Comparison of ENCODE assay signal across 12 cellular contexts in the genomic region with DNA sequence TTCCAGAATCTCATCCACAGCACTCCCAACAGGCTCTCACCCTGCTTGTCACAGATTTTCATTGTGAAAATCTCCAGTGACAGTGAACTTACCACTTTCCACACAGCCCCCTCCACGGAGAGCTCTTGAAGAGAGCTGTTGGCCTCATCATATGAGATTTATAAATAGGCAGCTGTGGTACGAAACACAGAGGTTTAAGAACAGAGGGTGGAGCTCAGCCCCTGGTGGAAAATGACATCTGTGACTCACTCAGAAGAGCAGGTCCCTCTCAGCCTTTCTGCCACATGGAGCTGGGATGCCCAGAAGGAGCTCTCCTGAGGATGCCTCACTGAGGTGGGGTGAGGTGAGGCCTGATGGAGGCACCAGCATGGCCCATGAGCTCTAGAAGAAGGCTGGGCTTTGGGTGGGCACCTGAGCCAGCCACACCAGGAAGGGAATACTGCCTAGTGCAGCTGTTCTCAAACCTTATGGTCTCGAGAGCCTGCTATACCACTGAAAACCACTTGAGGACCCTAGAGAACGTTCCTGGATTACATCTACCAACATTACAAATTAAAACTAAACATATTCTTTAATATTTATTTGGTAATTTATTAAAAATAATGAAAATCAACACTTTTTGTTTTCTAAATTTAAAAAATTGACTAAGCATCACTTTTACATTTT. TPM values are rescaled to one million over a fixed set of nuclear protein-coding genes. Genes with fewer than 3 reads are reported as not detected.
A peak's percentile ranks its signal among the peaks of the same experiment; 100 is the strongest.
DNase-seq lines count a peak whose midpoint lies in the region; ATAC-seq and TF ChIP-seq lines count a peak whose summit lies in the region.
"Had no signal": no experiment of that assay in that cellular context is flagged by ENCODE, and none has a peak within 500 bp of the region (broad histone marks: within the 10 kb centered on the region; RNA-seq: fewer than 3 reads in every experiment).

No MANE protein-coding gene starts in this region.

- H3K27me3 ChIP-seq in sigmoid colon: no peaks in the 10 kb centered on the region
- H3K27me3 ChIP-seq: heart right ventricle, tibial nerve had no signal

- H3K4me3 ChIP-seq in coronary artery: no peak overlapping the region
- no peak overlapping the region for H3K4me3 ChIP-seq in sigmoid colon
- H3K4me3 ChIP-seq: heart right ventricle, tibial nerve had no signal

- TF ChIP-seq EP300 in sigmoid colon (IDR thresholded peaks at IDR 0.05): no peak

- peaks cover 0 to 34% (median 26%) of the 10 kb centered on the region in 4 donors for H3K4me1 ChIP-seq in sigmoid colon

- H3K27ac ChIP-seq in coronary artery (peak overlapping the region; percentile 1 to 29), sigmoid colon (peak overlapping the region in 3 of 4 donors; percentile 27 to 79 (median 78))
- H3K27ac ChIP-seq: tibial nerve had no signal

- intact Hi-C loops in sigmoid colon (cut with DNase I): loop anchor here (10.0 kb wide), 1 partner anchor 402 kb away; no protein-coding TSS in a partner anchor

- TF ChIP-seq POLR2A in sigmoid colon (IDR thresholded peaks at IDR 0.05): no peak

- no peak for TF ChIP-seq CTCF in coronary artery (IDR thresholded peaks at IDR 0.05)
- peak in 1 of 4 experiments; percentile 28 for TF ChIP-seq CTCF in sigmoid colon (IDR thresholded peaks at IDR 0.05)

- H3K36me3 ChIP-seq in sigmoid colon: no peaks in the 10 kb centered on the region
- H3K36me3 ChIP-seq: heart right ventricle, tibial nerve had no signal

- no peaks in the 10 kb centered on the region for H3K9me3 ChIP-seq in sigmoid colon

- no peak for ATAC-seq in GM18873 (IDR thresholded peaks at IDR 0.05; ENCODE audit: low FRiP score, unreplicated experiment)

- DNase-seq in DMS53 (lab: John Stamatoyannopoulos, UW): peak; percentile 27
- no peak for DNase-seq in DMS53 treated with DMSO at 0.1 percent for 48 hours (lab: John Stamatoyannopoulos, UW; ENCODE audit: unreplicated experiment)
- peak; percentile 36 for DNase-seq in HT-29 (ENCODE audit: low spot score)
- DNase-seq in coronary artery (ENCODE audit: low spot score): no peak
- no peak for DNase-seq in sigmoid colon
- no peak for DNase-seq in T-helper 9 cell
- DNase-seq in DMS153 treated with DMSO at 0.1 percent for 48 hours (lab: John Stamatoyannopoulos, UW; ENCODE audit: unreplicated experiment): no peak
- DNase-seq: 8988T, heart right ventricle, NCI-H1105 had no signal

- 82 to 83% methylated on average over 4 of the region's 4 CpGs for WGBS in sigmoid colon, 2 donors

RNA-seq across cellular contexts. Expression of a gene that starts 25.8 kb away (rescaled TPM):
- 44.7 and 44.9 TPM in 2 replicates for total RNA-seq in HT-29 (2014; rRNA removed; shearing (Covaris generic))
- total RNA-seq in sigmoid colon: 10 to 100 TPM; 10.9 to 18.1 (median 13.5) TPM
- 10 to 100 TPM in 2 of 3 donors, 1 to 10 TPM in 1; 6.6 to 16.6 (median 14.3) TPM for polyA plus RNA-seq in sigmoid colon

Comparison
In these comparisons a context has a peak if more than half of its experiments do, and no peak if none do; other contexts are left out.
1. DNase-seq: peak in DMS53 (single experiment) and HT-29 (single experiment); none in DMS53 treated with DMSO at 0.1 percent for 48 hours (single experiment), coronary artery (single experiment), sigmoid colon (single experiment), T-helper 9 cell (single experiment) and DMS153 treated with DMSO at 0.1 percent for 48 hours (single experiment).